In genomic region chr6:49333345-49334120, GRCh38 we compare ENCODE assay signal across 24 cellular contexts.
DNase-seq lines count a peak whose midpoint lies in the region; FAIRE-seq and TF ChIP-seq lines count a peak whose summit lies in the region.
"Had no signal": no experiment of that assay in that cellular context is flagged by ENCODE, and none has a peak within 500 bp of the region (broad histone marks: within the 10 kb centered on the region; RNA-seq: fewer than 3 reads in every experiment).

No MANE protein-coding gene starts in this region.

- intact Hi-C loops in esophagus squamous epithelium (cut with DNase I) = no loop called here

- H3K4me3 Mint-ChIP-seq in glutamatergic neuron (ENCODE audit: unreplicated experiment) = no peak overlapping the region
- H3K4me3 Mint-ChIP-seq: activated B cell treated with CpG ODN at 0.5 μM for 24 hours; activated T-cell treated with anti-CD3 and anti-CD28 coated beads, Interleukin-2, amount 50 U/mL, for 72 hours; natural killer cell treated with Interleukin-12 subunit alpha and Interleukin-12 subunit beta and Interleukin-15 and Interleukin-18, amount 100 ng/mL, for 72 hours; stimulated activated effector memory CD8-positive, alpha-beta T cell treated with anti-CD3 and anti-CD28 coated beads, Interleukin-12 subunit alpha, Interleukin-12 subunit beta, amount 100 ng/mL, for 72 hours had no signal

- H3K36me3 ChIP-seq in bronchial epithelial cell (ENCODE audit: control insufficient read depth, insufficient read depth, low read length) (no peaks in the 10 kb centered on the region), urinary bladder (ENCODE audit: insufficient read depth) (no peaks in the 10 kb centered on the region), esophagus squamous epithelium (no peaks in the 10 kb centered on the region)
- H3K36me3 ChIP-seq: BLaER1, upper lobe of left lung had no signal

- H3K4me1 ChIP-seq in urinary bladder (ENCODE audit: insufficient read depth) (no peaks in the 10 kb centered on the region), esophagus squamous epithelium (no peaks in the 10 kb centered on the region)
- H3K4me1 ChIP-seq: body of pancreas, upper lobe of left lung had no signal

- DNase-seq in NCI-H526 (lab: John Stamatoyannopoulos, UW) (peak; percentile 20 to 41), bronchial epithelial cell (ENCODE audit: low read depth) (peak; percentile 92), foreskin fibroblast (peak; percentile 12 to 50), glutamatergic neuron (no peak), esophagus squamous epithelium (lab: John Stamatoyannopoulos, UW) (no peak)
- no peak for DNase-seq in NK-92 treated with Interleukin-12 subunit alpha and Interleukin-12 subunit beta, amount 100 ng/mL, for 24 hours (lab: John Stamatoyannopoulos, UW)
- DNase-seq: activated B cell treated with CpG ODN at 0.5 μM for 24 hours; activated CD4-positive, alpha-beta T cell treated with anti-CD3 and anti-CD28 coated beads, Interleukin-2, amount 50 U/mL, for 1 hour; activated naive CD4-positive, alpha-beta T cell treated with Interleukin-2 at 50 U/mL for 16 hours; activated T-cell treated with anti-CD3 and anti-CD28 coated beads, Interleukin-2, amount 50 U/mL, for 72 hours; body of pancreas; cerebellar nuclear complex; DMS153; GDM1; NCI-H1105; NCI-H187; SK-N-SH; substantia nigra; upper lobe of left lung had no signal

- TF ChIP-seq CTCF in bronchial epithelial cell (IDR thresholded peaks at IDR 0.05; ENCODE audit: insufficient read depth, low read length, severe bottlenecking) = no peak
- no peak for TF ChIP-seq CTCF in foreskin fibroblast (IDR thresholded peaks at IDR 0.05; ENCODE audit: low read depth, low read length)
- TF ChIP-seq CTCF in glutamatergic neuron (IDR thresholded peaks at IDR 0.05; ENCODE audit: partially characterized antibody, unreplicated experiment) = no peak
- no peak for TF ChIP-seq CTCF in esophagus squamous epithelium (IDR thresholded peaks at IDR 0.05)

- no peaks in the 10 kb centered on the region for H3K9me3 ChIP-seq in esophagus squamous epithelium
- H3K9me3 ChIP-seq: body of pancreas, SK-N-SH, upper lobe of left lung had no signal

- no peaks in the 10 kb centered on the region for H3K4me1 Mint-ChIP-seq in glutamatergic neuron (ENCODE audit: low read depth, unreplicated experiment)
- H3K4me1 Mint-ChIP-seq: activated B cell treated with CpG ODN at 0.5 μM for 24 hours; stimulated activated effector memory CD8-positive, alpha-beta T cell treated with anti-CD3 and anti-CD28 coated beads, Interleukin-12 subunit alpha, Interleukin-12 subunit beta, amount 100 ng/mL, for 72 hours had no signal

- H3K36me3 Mint-ChIP-seq in glutamatergic neuron (ENCODE audit: unreplicated experiment) = no peaks in the 10 kb centered on the region
- H3K36me3 Mint-ChIP-seq: natural killer cell treated with Interleukin-12 subunit alpha and Interleukin-12 subunit beta and Interleukin-15 and Interleukin-18, amount 100 ng/mL, for 72 hours; stimulated activated effector memory CD8-positive, alpha-beta T cell treated with anti-CD3 and anti-CD28 coated beads, Interleukin-12 subunit alpha, Interleukin-12 subunit beta, amount 100 ng/mL, for 72 hours had no signal

- 70% methylated on average over 4 of the region's 4 CpGs for WGBS in urinary bladder
- WGBS in esophagus squamous epithelium, 2 donors = 73 to 87% methylated on average over 4 of the region's 4 CpGs

- H3K4me3 ChIP-seq in bronchial epithelial cell (ENCODE audit: low read depth, low read length) (no peak overlapping the region), foreskin fibroblast (ENCODE audit: low read depth in 1 of 2, low read length in 2 of 2) (no peak overlapping the region), urinary bladder (ENCODE audit: low read depth, low read length) (no peak overlapping the region), esophagus squamous epithelium (no peak overlapping the region)
- H3K4me3 ChIP-seq: BLaER1, body of pancreas, lung, upper lobe of left lung had no signal

- H3K27ac ChIP-seq in urinary bladder (ENCODE audit: low read depth) (peak overlapping the region; percentile 38), esophagus squamous epithelium (no peak overlapping the region)
- H3K27ac ChIP-seq: BLaER1, body of pancreas, upper lobe of left lung had no signal

- no peak for TF ChIP-seq POLR2A in esophagus squamous epithelium (IDR thresholded peaks at IDR 0.05)

- no peak overlapping the region for H3K27ac Mint-ChIP-seq in glutamatergic neuron (ENCODE audit: unreplicated experiment)
- H3K27ac Mint-ChIP-seq: activated B cell treated with CpG ODN at 0.5 μM for 24 hours; activated T-cell treated with anti-CD3 and anti-CD28 coated beads, Interleukin-2, amount 50 U/mL, for 72 hours; natural killer cell treated with Interleukin-12 subunit alpha and Interleukin-12 subunit beta and Interleukin-15 and Interleukin-18, amount 100 ng/mL, for 72 hours; stimulated activated effector memory CD8-positive, alpha-beta T cell treated with anti-CD3 and anti-CD28 coated beads, Interleukin-12 subunit alpha, Interleukin-12 subunit beta, amount 100 ng/mL, for 72 hours had no signal

- H3K27me3 Mint-ChIP-seq in glutamatergic neuron (ENCODE audit: unreplicated experiment) = peaks cover 1% of the 10 kb centered on the region
- H3K27me3 Mint-ChIP-seq: activated B cell treated with CpG ODN at 0.5 μM for 24 hours; natural killer cell treated with Interleukin-12 subunit alpha and Interleukin-12 subunit beta and Interleukin-15 and Interleukin-18, amount 100 ng/mL, for 72 hours had no signal

- no peaks in the 10 kb centered on the region for H3K9me3 Mint-ChIP-seq in glutamatergic neuron (ENCODE audit: unreplicated experiment)

- H3K27me3 ChIP-seq in bronchial epithelial cell (ENCODE audit: control insufficient read depth, insufficient read depth, low read length) = no peaks in the 10 kb centered on the region
- H3K27me3 ChIP-seq in esophagus squamous epithelium = no peaks in the 10 kb centered on the region
- H3K27me3 ChIP-seq: BLaER1, body of pancreas, upper lobe of left lung had no signal

- no peak for FAIRE-seq in bronchial epithelial cell (lab: Jason Lieb, UNC)

Comparison
In these comparisons a context has a peak if more than half of its experiments do, and no peak if none do; other contexts are left out.
1. DNase-seq: peak in NCI-H526 (2 of 2), bronchial epithelial cell (single experiment) and foreskin fibroblast (2 of 2); none in glutamatergic neuron (single experiment), esophagus squamous epithelium (single experiment) and NK-92 treated with Interleukin-12 subunit alpha and Interleukin-12 subunit beta, amount 100 ng/mL, for 24 hours (single experiment).